In the genomic region with DNA sequence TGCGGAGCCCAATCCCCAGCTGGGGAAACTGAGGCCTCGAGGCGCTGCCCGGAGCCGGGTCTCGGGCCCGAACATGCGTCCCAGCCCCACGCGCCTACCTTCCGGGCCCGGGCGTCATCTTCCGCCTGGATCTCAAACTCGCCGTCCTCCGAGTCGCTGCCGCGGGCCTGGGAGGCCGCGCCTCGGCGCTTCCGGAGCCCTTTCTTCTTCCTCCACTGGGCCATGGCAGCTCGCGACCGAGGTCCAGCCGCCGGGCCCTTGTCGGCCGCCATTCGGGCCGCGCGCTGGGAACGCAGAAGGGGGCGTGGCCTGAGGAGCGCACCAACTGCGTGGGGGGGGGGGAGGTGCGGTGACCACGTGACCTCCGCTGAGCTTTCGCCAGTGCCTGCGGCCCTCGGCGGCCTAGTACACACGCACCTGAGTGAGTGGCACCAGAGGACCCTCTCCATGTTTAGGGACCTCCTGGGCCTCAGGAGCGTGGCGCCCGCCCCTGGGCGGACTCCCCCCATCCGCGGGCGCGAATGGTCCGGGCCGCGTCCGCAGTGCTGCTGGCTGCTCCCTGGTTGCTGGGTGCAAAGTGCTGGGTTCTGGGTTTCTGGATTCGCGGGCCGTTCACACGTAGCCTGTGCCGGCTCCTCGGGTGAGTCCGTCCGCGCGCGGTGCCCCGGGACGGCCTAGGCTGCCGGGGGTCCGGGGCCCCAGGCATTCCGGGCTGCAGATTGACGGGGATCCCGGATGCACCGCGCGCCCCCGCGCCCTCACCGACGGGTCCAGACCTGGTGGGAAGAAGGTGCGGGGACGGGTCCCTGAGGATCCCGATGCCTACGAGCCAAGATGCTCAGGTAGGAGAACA, we compare ENCODE assay signal across 8 cellular contexts. TPM values are rescaled to one million over a fixed set of nuclear protein-coding genes. Genes with fewer than 3 reads are reported as not detected.
DNase-seq lines count a peak whose midpoint lies in the region; ATAC-seq and TF ChIP-seq lines count a peak whose summit lies in the region.

A gene with protein sequence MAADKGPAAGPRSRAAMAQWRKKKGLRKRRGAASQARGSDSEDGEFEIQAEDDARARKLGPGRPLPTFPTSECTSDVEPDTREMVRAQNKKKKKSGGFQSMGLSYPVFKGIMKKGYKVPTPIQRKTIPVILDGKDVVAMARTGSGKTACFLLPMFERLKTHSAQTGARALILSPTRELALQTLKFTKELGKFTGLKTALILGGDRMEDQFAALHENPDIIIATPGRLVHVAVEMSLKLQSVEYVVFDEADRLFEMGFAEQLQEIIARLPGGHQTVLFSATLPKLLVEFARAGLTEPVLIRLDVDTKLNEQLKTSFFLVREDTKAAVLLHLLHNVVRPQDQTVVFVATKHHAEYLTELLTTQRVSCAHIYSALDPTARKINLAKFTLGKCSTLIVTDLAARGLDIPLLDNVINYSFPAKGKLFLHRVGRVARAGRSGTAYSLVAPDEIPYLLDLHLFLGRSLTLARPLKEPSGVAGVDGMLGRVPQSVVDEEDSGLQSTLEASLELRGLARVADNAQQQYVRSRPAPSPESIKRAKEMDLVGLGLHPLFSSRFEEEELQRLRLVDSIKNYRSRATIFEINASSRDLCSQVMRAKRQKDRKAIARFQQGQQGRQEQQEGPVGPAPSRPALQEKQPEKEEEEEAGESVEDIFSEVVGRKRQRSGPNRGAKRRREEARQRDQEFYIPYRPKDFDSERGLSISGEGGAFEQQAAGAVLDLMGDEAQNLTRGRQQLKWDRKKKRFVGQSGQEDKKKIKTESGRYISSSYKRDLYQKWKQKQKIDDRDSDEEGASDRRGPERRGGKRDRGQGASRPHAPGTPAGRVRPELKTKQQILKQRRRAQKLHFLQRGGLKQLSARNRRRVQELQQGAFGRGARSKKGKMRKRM (minus strand): TSS at position 299 of the 853 bp plus-strand sequence. CDS start 27 bp downstream, at position 272.
A gene with protein sequence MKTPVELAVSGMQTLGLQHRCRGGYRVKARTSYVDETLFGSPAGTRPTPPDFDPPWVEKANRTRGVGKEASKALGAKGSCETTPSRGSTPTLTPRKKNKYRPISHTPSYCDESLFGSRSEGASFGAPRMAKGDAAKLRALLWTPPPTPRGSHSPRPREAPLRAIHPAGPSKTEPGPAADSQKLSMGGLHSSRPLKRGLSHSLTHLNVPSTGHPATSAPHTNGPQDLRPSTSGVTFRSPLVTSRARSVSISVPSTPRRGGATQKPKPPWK (plus strand): TSS at position 542 of the 853 bp plus-strand sequence. CDS start 1,026 bp downstream, outside the sequence.

- H3K27me3 ChIP-seq in AG04450 (ENCODE audit: control insufficient read depth, insufficient read depth, low read length): no peaks in the 10 kb centered on the region

- ATAC-seq in GM18861 (IDR thresholded peaks at IDR 0.05; ENCODE audit: unreplicated experiment) (peak; percentile 34), HG03097 (IDR thresholded peaks at IDR 0.05; ENCODE audit: low FRiP score, unreplicated experiment) (peak; percentile 36)

- TF ChIP-seq CTCF in AG04450 (IDR thresholded peaks at IDR 0.05; ENCODE audit: low read depth, low read length): no peak

- H3K9me3 ChIP-seq in AG04450 (ENCODE audit: control insufficient read depth, insufficient read depth, low read length): no peaks in the 10 kb centered on the region; the same call in 1 of the 2 replicates

- POLR2A ChIA-PET in AG04450 (lab: Yijun Ruan, JAX): interaction anchor here (0.5 to 1.6 kb wide), 8 partner anchors 8 to 1076 kb away, joined by 3 to 8 read pairs (median 4); no protein-coding TSS in a partner anchor

- peak within 1 kb of the TSS; percentile 89 for H3K27ac ChIP-seq in AG04450 (ENCODE audit: low read depth, low read length)

- CTCF ChIA-PET in AG04450 (lab: Charles Lee): interaction anchor here (1.3 to 4.8 kb wide), 2 partner anchors 11 to 276 kb away, joined by 3 to 24 read pairs; no protein-coding TSS in a partner anchor

- H3K4me3 ChIP-seq in AG04450 (ENCODE audit: low read depth, low read length): peak within 1 kb of the TSS; percentile 87

- DNase-seq in AG04450 (ENCODE audit: low read depth, low spot score): peak; percentile 33
- peak; percentile 50 to 85 for DNase-seq in NCI-H446 (lab: John Stamatoyannopoulos, UW)
- peak; percentile 76 to 78 for DNase-seq in activated CD4-positive, alpha-beta T cell treated with anti-CD3 and anti-CD28 coated beads for 24 hours (ENCODE audit: low read depth in 2 of 2)
- peak; percentile 89 for DNase-seq in cerebellum (ENCODE audit: low spot score)
- peak; percentile 68 for DNase-seq in kidney glomerular epithelial cell (lab: John Stamatoyannopoulos, UW)
- peak; percentile 62 to 78 for DNase-seq in stimulated activated CD4-positive, alpha-beta T cell treated with anti-CD3 and anti-CD28 coated beads, Interleukin-15, amount 100 ng/mL, for 48 hours (ENCODE audit: low read depth in 2 of 2)

RNA-seq across cellular contexts. Expression of the first gene that starts in this region (rescaled TPM):
- 26.9 and 32.1 TPM in 2 replicates for polyA plus RNA-seq in AG04450 (2011; rRNA removed)
- polyA minus RNA-seq in AG04450 (2011; rRNA and poly(A)+ RNA removed): 30.7 and 32.0 TPM in 2 replicates
- 9.3 TPM for total RNA-seq in cerebellum

RNA-seq across cellular contexts. Expression of the second gene that starts in this region (rescaled TPM):
- 9.0 and 11.3 TPM in 2 replicates for polyA plus RNA-seq in AG04450 (2011; rRNA removed)
- polyA minus RNA-seq in AG04450 (2011; rRNA and poly(A)+ RNA removed): 7.7 and 8.2 TPM in 2 replicates
- total RNA-seq in cerebellum: 10.9 TPM

Comparison
In these comparisons a context has a peak if more than half of its experiments do, and no peak if none do; other contexts are left out.
1. Peak in every context shown above with its lines: DNase-seq, ATAC-seq, H3K4me3 ChIP-seq and H3K27ac ChIP-seq.
2. DNase-seq: peak in every context shown above with its lines; median percentile 89 in cerebellum; 77 in activated CD4-positive, alpha-beta T cell treated with anti-CD3 and anti-CD28 coated beads for 24 hours; 70 in stimulated activated CD4-positive, alpha-beta T cell treated with anti-CD3 and anti-CD28 coated beads, Interleukin-15, amount 100 ng/mL, for 48 hours; 68 in kidney glomerular epithelial cell; 68 in NCI-H446; 33 in AG04450.